In genomic region chr4:115361781-115362180, GRCh38 we compare ENCODE assay signal across 24 cellular contexts.
DNase-seq lines count a peak whose midpoint lies in the region; ATAC-seq, FAIRE-seq and TF ChIP-seq lines count a peak whose summit lies in the region.
"Had no signal": no experiment of that assay in that cellular context is flagged by ENCODE, and none has a peak within 500 bp of the region (broad histone marks: within the 10 kb centered on the region; RNA-seq: fewer than 3 reads in every experiment).

No MANE protein-coding gene starts in this region.

- CTCF ChIA-PET in MCF 10A (lab: Yijun Ruan, JAX): no interaction called here

- H3K27ac Mint-ChIP-seq in MCF 10A (ENCODE audit: low read depth, unreplicated experiment): peak overlapping the region; percentile 99

- peaks cover 0 to 6% of the 10 kb centered on the region in 2 donors for H3K9me3 ChIP-seq in breast epithelium
- H3K9me3 ChIP-seq in transverse colon: peaks cover 0 to 2% of the 10 kb centered on the region in 2 donors
- H3K9me3 ChIP-seq: SJSA1 had no signal

- H3K4me1 ChIP-seq in breast epithelium (no peaks in the 10 kb centered on the region), transverse colon (no peaks in the 10 kb centered on the region)
- H3K4me1 ChIP-seq: SJSA1 had no signal

- POLR2A ChIA-PET in MCF 10A (lab: Yijun Ruan, JAX): interaction anchor here (0.6 to 1.0 kb wide), 2 partner anchors 21 to 174 kb away, joined by 3 read pairs; no protein-coding TSS in a partner anchor

- TF ChIP-seq EP300 in transverse colon (IDR thresholded peaks at IDR 0.05; ENCODE audit: low read depth): no peak

- no peak overlapping the region for H3K4me3 Mint-ChIP-seq in MCF 10A (ENCODE audit: unreplicated experiment)

- no peak for TF ChIP-seq POLR2A in breast epithelium (IDR thresholded peaks at IDR 0.05)
- TF ChIP-seq POLR2A in transverse colon (IDR thresholded peaks at IDR 0.05): no peak

- no peaks in the 10 kb centered on the region for H3K9me3 Mint-ChIP-seq in MCF 10A (ENCODE audit: unreplicated experiment)

- intact Hi-C loops in MCF 10A (cut with micrococcal nuclease): no loop called here
- intact Hi-C loops in breast epithelium (cut with DNase I; ENCODE audit: low total_unique reads): no loop called here
- intact Hi-C loops in transverse colon (cut with DNase I; ENCODE audit: low total_unique reads): no loop called here

- TF ChIP-seq CTCF in MCF 10A (IDR thresholded peaks at IDR 0.05; ENCODE audit: unreplicated experiment) (no peak), breast epithelium (IDR thresholded peaks at IDR 0.05) (no peak), transverse colon (IDR thresholded peaks at IDR 0.05) (no peak)

- H3K27me3 ChIP-seq in breast epithelium (no peaks in the 10 kb centered on the region), transverse colon (no peaks in the 10 kb centered on the region)
- H3K27me3 ChIP-seq: SJSA1 had no signal

- no peak overlapping the region for H3K4me3 ChIP-seq in breast epithelium
- H3K4me3 ChIP-seq in transverse colon: no peak overlapping the region
- H3K4me3 ChIP-seq: SJSA1 had no signal

- FAIRE-seq in endometrium (lab: Jason Lieb, UNC): peak; percentile 53
- FAIRE-seq in frontal cortex (lab: Jason Lieb, UNC): peak; percentile 51

- ATAC-seq in HG02840 (IDR thresholded peaks at IDR 0.05; ENCODE audit: low FRiP score, unreplicated experiment): no peak

- no peaks in the 10 kb centered on the region for H3K36me3 ChIP-seq in breast epithelium
- H3K36me3 ChIP-seq in transverse colon: no peaks in the 10 kb centered on the region
- H3K36me3 ChIP-seq: SJSA1 had no signal

- H3K36me3 Mint-ChIP-seq in MCF 10A (ENCODE audit: insufficient read depth, unreplicated experiment): no peaks in the 10 kb centered on the region

- DNase-seq in MCF 10A (ENCODE audit: unreplicated experiment) (peak; percentile 20), breast epithelium (ENCODE audit: low spot score in 2 of 2) (no peak), frontal cortex (ENCODE audit: low spot score in 2 of 2) (no peak), transverse colon (no peak), NCI-H82 treated with DMSO at 0.1 percent for 48 hours (lab: John Stamatoyannopoulos, UW; ENCODE audit: unreplicated experiment) (no peak)
- no peak for DNase-seq in activated CD4-positive, CD25-positive, alpha-beta regulatory T cell treated with anti-CD3 and anti-CD28 coated beads, Interleukin-2, amount 50 U/mL, for 72 hours
- DNase-seq: 8988T, Calu3, DMS153, DND-41, H7, IMR-90, KG1, NCI-H1048, NCI-H1417 treated with DMSO at 0.1 percent for 48 hours, NCI-H1694 treated with DMSO at 0.1 percent for 48 hours, NCI-H2081, NCI-H2227 treated with DMSO at 0.1 percent for 48 hours, NCI-H526 treated with DMSO at 0.1 percent for 48 hours, Right ventricle myocardium superior, RPMI8226 had no signal

- H3K27ac ChIP-seq in breast epithelium (no peak overlapping the region), transverse colon (no peak overlapping the region)
- H3K27ac ChIP-seq: SJSA1 had no signal

- in situ Hi-C loops in transverse colon (cut with MboI; ENCODE audit: low pct_ligation_motif_present in 1 of 4, low pct_unique_long_range_greater_than_20kb in 1 of 4, low sequenced_read_pairs in 3 of 4): no loop called here

- no peaks in the 10 kb centered on the region for H3K27me3 Mint-ChIP-seq in MCF 10A (ENCODE audit: insufficient read depth, unreplicated experiment)

- BruUV-seq in MCF 10A (replicated peaks; lab: Mats Ljungman, UMichigan): no TSS peak

- H3K4me1 Mint-ChIP-seq in MCF 10A (ENCODE audit: insufficient read depth, unreplicated experiment): peaks cover 26% of the 10 kb centered on the region
